Comparison of ENCODE assay signal across 1 cellular context in the genomic region with DNA sequence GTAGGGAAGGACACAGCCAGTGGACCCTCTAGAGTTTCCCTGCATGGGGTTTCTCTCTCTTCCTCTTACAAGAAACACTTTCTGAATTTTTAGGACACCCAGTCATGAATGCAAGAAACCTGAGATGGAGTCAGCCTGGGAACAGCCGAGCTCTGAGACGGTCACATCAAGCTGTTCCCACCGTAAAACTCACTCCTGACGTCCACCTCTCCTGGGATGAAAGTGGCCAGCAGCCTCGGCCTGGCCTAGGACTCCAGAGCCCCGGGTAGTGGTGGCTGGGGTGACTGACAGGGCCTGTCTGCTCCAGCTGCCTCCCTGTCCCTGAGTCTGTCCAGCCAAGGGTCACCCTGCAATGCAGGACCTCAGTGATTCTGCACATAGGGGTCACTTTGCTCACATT.
TF ChIP-seq lines count a peak whose summit lies in the region.

No MANE protein-coding gene starts in this region.

TF ChIP-seq in H1, 55 proteins besides CTCF, POLR2A, EP300 and RAD21 (continued from another document):
- TF ChIP-seq USF2 (IDR thresholded peaks at IDR 0.05; ENCODE audit: low read length) (no peak), PHF8 (conservative IDR thresholded peaks at IDR 0.05; ENCODE audit: low read depth, low read length) (no peak), GABPA (IDR thresholded peaks at IDR 0.05; ENCODE audit: borderline replicate concordance, insufficient read depth, low read length) (no peak), CTBP2 (IDR thresholded peaks at IDR 0.05; ENCODE audit: borderline replicate concordance, insufficient read depth, insufficient read length, low read length) (no peak), BACH1 (IDR thresholded peaks at IDR 0.05; ENCODE audit: low read length) (no peak), CBX5 (IDR thresholded peaks at IDR 0.05; ENCODE audit: low read depth, low read length) (no peak)
